In genomic region chr4:8061145-8061544, GRCh38 we compare ENCODE assay signal across 26 cellular contexts.
"Had no signal": no experiment of that assay in that cellular context is flagged by ENCODE, and none has a peak within 500 bp of the region (broad histone marks: within the 10 kb centered on the region; RNA-seq: fewer than 3 reads in every experiment).

No MANE protein-coding gene starts in this region.

- H3K4me2 ChIP-seq: neural progenitor cell, smooth muscle cell had no signal

- H3K9me3 ChIP-seq: pancreas had no signal

- H3K9ac ChIP-seq: neural progenitor cell had no signal

- H3K4me1 ChIP-seq: esophagus muscularis mucosa, foreskin keratinocyte, heart right ventricle, left lung, pancreas, tibial nerve, upper lobe of left lung had no signal

- H3K4me3 ChIP-seq: coronary artery, esophagus muscularis mucosa, heart right ventricle, left lung, neural progenitor cell, pancreas, smooth muscle cell, thoracic aorta, tibial nerve, upper lobe of left lung had no signal

- H3K27me3 ChIP-seq: esophagus muscularis mucosa, foreskin keratinocyte, heart right ventricle, left lung, neural progenitor cell, pancreas, tibial nerve, upper lobe of left lung had no signal

- ATAC-seq: foreskin keratinocyte; heart right ventricle; left cardiac atrium; left lung; naive thymus-derived CD4-positive, alpha-beta T cell; pancreas; sciatic nerve had no signal

- H3K27ac ChIP-seq: coronary artery, esophagus muscularis mucosa, foreskin keratinocyte, heart right ventricle, left lung, neural progenitor cell, pancreas, thoracic aorta, tibial nerve, upper lobe of left lung had no signal

- H3K36me3 ChIP-seq: heart right ventricle, left lung, neural progenitor cell, pancreas, upper lobe of left lung had no signal

- H2AFZ ChIP-seq: neural progenitor cell had no signal

- DNase-seq: dermis blood vessel endothelial cell; effector memory CD4-positive, alpha-beta T cell; foreskin keratinocyte; glutamatergic neuron; heart right ventricle; hippocampal formation; left cardiac atrium; left lung; mesenchymal stem cell; midbrain; naive thymus-derived CD4-positive, alpha-beta T cell; nucleus accumbens; stimulated activated CD4-positive, alpha-beta T cell treated with anti-CD3 and anti-CD28 coated beads, Interleukin-12 subunit alpha, Interleukin-12 subunit beta, amount 100 ng/mL, for 4 hours; stimulated activated CD4-positive, alpha-beta T cell treated with anti-CD3 and anti-CD28 coated beads, Interleukin-1b, Interleukin-23, amount 100 ng/mL, for 48 hours; stimulated activated CD4-positive, alpha-beta T cell treated with anti-CD3 and anti-CD28 coated beads, Interleukin-4, amount 100 ng/mL, for 1 hour; stimulated activated CD8-positive, alpha-beta memory T cell treated with anti-CD3 and anti-CD28 coated beads, Interleukin-4, amount 100 ng/mL, for 48 hours; stimulated activated naive CD4-positive, alpha-beta T cell treated with Interleukin-2 at 50 U/mL for 16 hours; upper lobe of left lung had no signal
